17 cellular contexts compared by ENCODE assay signal in the genomic region with DNA sequence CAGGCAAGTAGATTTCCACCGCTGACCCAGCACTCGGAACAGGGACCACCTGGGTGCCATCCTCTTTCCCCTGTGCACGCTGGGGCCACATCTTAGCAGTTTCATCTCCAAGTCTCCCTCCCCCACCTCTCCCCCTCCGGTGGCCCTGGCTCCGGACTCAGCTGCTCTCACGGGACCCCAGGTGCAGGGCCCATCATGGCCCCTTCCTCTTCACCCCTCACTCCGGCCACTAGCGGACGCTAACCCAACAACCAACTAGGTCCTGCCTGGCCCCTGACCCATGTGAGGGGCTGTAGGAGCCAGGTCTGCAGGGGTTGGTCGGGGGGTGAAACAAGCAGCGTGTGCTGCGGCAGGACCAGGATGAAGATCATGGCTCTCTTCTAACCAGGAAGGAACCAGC.
"Had no signal": no experiment of that assay in that cellular context is flagged by ENCODE, and none has a peak within 500 bp of the region (broad histone marks: within the 10 kb centered on the region; RNA-seq: fewer than 3 reads in every experiment).

No MANE protein-coding gene starts in this region.

- H3K9me3 Mint-ChIP-seq: activated naive CD4-positive, alpha-beta T cell treated with anti-CD3 and anti-CD28 coated beads, Interleukin-2, amount 50 U/mL, for 72 hours; activated T-helper 17 cell treated with anti-CD3 and anti-CD28 coated beads, Interleukin-2, amount 50 U/mL, for 72 hours; central memory CD8-positive, alpha-beta T cell; mesothelial cell of epicardium; natural killer cell; stimulated activated naive CD8-positive, alpha-beta T cell treated with anti-CD3 and anti-CD28 coated beads, Interleukin-15, amount 100 ng/mL, for 72 hours had no signal

- H3K27me3 Mint-ChIP-seq: activated T-helper 17 cell treated with anti-CD3 and anti-CD28 coated beads, Interleukin-2, amount 50 U/mL, for 72 hours; stimulated activated naive CD8-positive, alpha-beta T cell treated with anti-CD3 and anti-CD28 coated beads, Interleukin-15, amount 100 ng/mL, for 72 hours had no signal

- H3K4me1 ChIP-seq: colonic mucosa, esophagus muscularis mucosa, psoas muscle, tibial artery had no signal

- H3K4me1 Mint-ChIP-seq: activated T-helper 17 cell treated with anti-CD3 and anti-CD28 coated beads, Interleukin-2, amount 50 U/mL, for 72 hours; central memory CD8-positive, alpha-beta T cell; mesothelial cell of epicardium; natural killer cell; stimulated activated naive CD8-positive, alpha-beta T cell treated with anti-CD3 and anti-CD28 coated beads, Interleukin-15, amount 100 ng/mL, for 72 hours had no signal

- H3K4me3 ChIP-seq: colonic mucosa, esophagus muscularis mucosa, ovary, psoas muscle, tibial artery had no signal

- DNase-seq: activated CD4-positive, alpha-beta T cell treated with anti-CD3 and anti-CD28 coated beads for 1 hour; activated T-cell treated with anti-CD3 and anti-CD28 coated beads, Interleukin-2, amount 50 U/mL, for 1 hour; colonic mucosa; hypothalamus; left colon; natural killer cell; ovary; psoas muscle; stimulated activated CD4-positive, alpha-beta T cell treated with anti-CD3 and anti-CD28 coated beads, Interleukin-1b, Interleukin-23, amount 100 ng/mL, for 48 hours; stimulated activated naive CD8-positive, alpha-beta T cell treated with anti-CD3 and anti-CD28 coated beads, Interleukin-15, amount 100 ng/mL, for 72 hours; tibial artery had no signal

- H3K27ac Mint-ChIP-seq: activated T-helper 17 cell treated with anti-CD3 and anti-CD28 coated beads, Interleukin-2, amount 50 U/mL, for 72 hours; mesothelial cell of epicardium; stimulated activated naive CD8-positive, alpha-beta T cell treated with anti-CD3 and anti-CD28 coated beads, Interleukin-15, amount 100 ng/mL, for 72 hours had no signal

- H3K27ac ChIP-seq: colonic mucosa, esophagus muscularis mucosa, ovary, psoas muscle, tibial artery had no signal

- H3K36me3 ChIP-seq: colonic mucosa, esophagus muscularis mucosa, ovary, tibial artery had no signal

- ATAC-seq: activated naive CD4-positive, alpha-beta T cell treated with anti-CD3 and anti-CD28 coated beads, Interleukin-2, amount 50 U/mL, for 72 hours; activated T-helper 17 cell treated with anti-CD3 and anti-CD28 coated beads, Interleukin-2, amount 50 U/mL, for 72 hours; left colon; natural killer cell; psoas muscle; right cardiac atrium; stimulated activated naive CD8-positive, alpha-beta T cell treated with anti-CD3 and anti-CD28 coated beads, Interleukin-15, amount 100 ng/mL, for 72 hours had no signal

- H3K27me3 ChIP-seq: colonic mucosa, ovary had no signal

- H3K4me3 Mint-ChIP-seq: activated T-helper 17 cell treated with anti-CD3 and anti-CD28 coated beads, Interleukin-2, amount 50 U/mL, for 72 hours; central memory CD8-positive, alpha-beta T cell; mesothelial cell of epicardium; natural killer cell; stimulated activated naive CD8-positive, alpha-beta T cell treated with anti-CD3 and anti-CD28 coated beads, Interleukin-15, amount 100 ng/mL, for 72 hours had no signal

- H3K36me3 Mint-ChIP-seq: activated naive CD4-positive, alpha-beta T cell treated with anti-CD3 and anti-CD28 coated beads, Interleukin-2, amount 50 U/mL, for 72 hours; mesothelial cell of epicardium; natural killer cell had no signal

- H3K9me3 ChIP-seq: colonic mucosa, esophagus muscularis mucosa, ovary, psoas muscle, tibial artery had no signal
